ENCODE assay signal across 8 cellular contexts in genomic region chr14:21103165-21103709, GRCh38. TPM values are rescaled to one million over a fixed set of nuclear protein-coding genes. Genes with fewer than 3 reads are reported as not detected.
A peak's percentile ranks its signal among the peaks of the same experiment; 100 is the strongest.
DNase-seq lines count a peak whose midpoint lies in the region; ATAC-seq and TF ChIP-seq lines count a peak whose summit lies in the region.

No MANE protein-coding gene starts in this region.

- peak overlapping the region; percentile 94 for H3K4me3 Mint-ChIP-seq in T-helper 1 cell treated with Interleukin-12 subunit alpha and Interleukin-12 subunit beta and Interleukin-4 antibody, amounts not matched to agents 30 μg/mL and 1 μg/mL, for 36 hours
- H3K4me3 Mint-ChIP-seq in T-helper 17 cell: peak overlapping the region; percentile 95

- H3K27me3 Mint-ChIP-seq in T-helper 1 cell treated with Interleukin-12 subunit alpha and Interleukin-12 subunit beta and Interleukin-4 antibody, amounts not matched to agents 30 μg/mL and 1 μg/mL, for 36 hours (ENCODE audit: low read depth): peaks cover 14% of the 10 kb centered on the region
- no peaks in the 10 kb centered on the region for H3K27me3 Mint-ChIP-seq in T-helper 17 cell

- peak overlapping the region; percentile 99 for H3K27ac ChIP-seq in hepatocyte
- peak overlapping the region; percentile 98 for H3K27ac ChIP-seq in stomach smooth muscle (ENCODE audit: low read length)

- no peak for TF ChIP-seq CTCF in hepatocyte (IDR thresholded peaks at IDR 0.05; ENCODE audit: poor library complexity)

- peak overlapping the region; percentile 85 for H3K4me2 ChIP-seq in hepatocyte

- no peaks in the 10 kb centered on the region for H3K36me3 ChIP-seq in hepatocyte (replicated peaks; ENCODE audit: insufficient read depth, low read depth)
- no peaks in the 10 kb centered on the region for H3K36me3 ChIP-seq in stomach smooth muscle (ENCODE audit: control insufficient read depth in 2 of 2, insufficient read depth in 2 of 2, low read length in 2 of 2)

- H3K27ac Mint-ChIP-seq in T-helper 1 cell treated with Interleukin-12 subunit alpha and Interleukin-12 subunit beta and Interleukin-4 antibody, amounts not matched to agents 30 μg/mL and 1 μg/mL, for 36 hours: peak overlapping the region; percentile 88
- peak overlapping the region; percentile 97 for H3K27ac Mint-ChIP-seq in T-helper 17 cell

- H3K4me1 Mint-ChIP-seq in T-helper 1 cell treated with Interleukin-12 subunit alpha and Interleukin-12 subunit beta and Interleukin-4 antibody, amounts not matched to agents 30 μg/mL and 1 μg/mL, for 36 hours (ENCODE audit: low read depth): peaks cover 38% of the 10 kb centered on the region
- peaks cover 27% of the 10 kb centered on the region for H3K4me1 Mint-ChIP-seq in T-helper 17 cell

- H3K4me1 ChIP-seq in hepatocyte (ENCODE audit: insufficient read depth): peaks cover 50% of the 10 kb centered on the region
- H3K4me1 ChIP-seq in stomach smooth muscle (ENCODE audit: control insufficient read depth, insufficient read depth, low read length): peaks cover 43% of the 10 kb centered on the region

- peaks cover 20% of the 10 kb centered on the region for H3K79me2 ChIP-seq in hepatocyte

- WGBS in hepatocyte (ENCODE audit: low lambda C conversion rate, missing lambda C conversion rate): 2% methylated on average over 15 of the region's 15 CpGs

- ATAC-seq in T-helper 17 cell: no peak

- H3K4me3 ChIP-seq in hepatocyte (peak overlapping the region; percentile 3), stomach smooth muscle (ENCODE audit: low read length in 2 of 2) (peak overlapping the region; percentile 91 to 94)

- H2AFZ ChIP-seq in hepatocyte: peak overlapping the region; percentile 63

- H3K27me3 ChIP-seq in hepatocyte: no peaks in the 10 kb centered on the region
- no peaks in the 10 kb centered on the region for H3K27me3 ChIP-seq in stomach smooth muscle (ENCODE audit: control insufficient read depth in 1 of 2, insufficient read depth in 2 of 2, low read length in 2 of 2)

- H3K9me2 ChIP-seq in hepatocyte (replicated peaks; ENCODE audit: insufficient read depth): no peaks in the 10 kb centered on the region

- H3K9me3 ChIP-seq in T-helper 17 cell (ENCODE audit: control insufficient read depth, low read length, poor library complexity, severe bottlenecking) (no peaks in the 10 kb centered on the region), hepatocyte (ENCODE audit: low read depth) (no peaks in the 10 kb centered on the region), stomach smooth muscle (ENCODE audit: control insufficient read depth in 2 of 2, low read length in 2 of 2) (no peaks in the 10 kb centered on the region)

- peak overlapping the region; percentile 92 to 97 for H3K9ac ChIP-seq in stomach smooth muscle (ENCODE audit: low read length in 2 of 2)

- H3K9me3 Mint-ChIP-seq in T-helper 1 cell treated with Interleukin-12 subunit alpha and Interleukin-12 subunit beta and Interleukin-4 antibody, amounts not matched to agents 30 μg/mL and 1 μg/mL, for 36 hours: no peaks in the 10 kb centered on the region

- H4K20me1 ChIP-seq in hepatocyte (ENCODE audit: insufficient read depth, poor library complexity, severe bottlenecking): no peaks in the 10 kb centered on the region

- no peaks in the 10 kb centered on the region for H3K36me3 Mint-ChIP-seq in T-helper 1 cell treated with Interleukin-12 subunit alpha and Interleukin-12 subunit beta and Interleukin-4 antibody, amounts not matched to agents 30 μg/mL and 1 μg/mL, for 36 hours (ENCODE audit: low read depth)
- H3K36me3 Mint-ChIP-seq in T-helper 17 cell (ENCODE audit: low read depth): no peaks in the 10 kb centered on the region

- DNase-seq in T-helper 1 cell: no peak
- no peak for DNase-seq in T-helper 17 cell
- no peak for DNase-seq in hepatocyte (ENCODE audit: low spot score)
- no peak for DNase-seq in NCI-H1048 (lab: John Stamatoyannopoulos, UW)
- DNase-seq in NCI-H146 treated with DMSO at 0.1 percent for 48 hours (lab: John Stamatoyannopoulos, UW; ENCODE audit: unreplicated experiment): no peak
- no peak for DNase-seq in stimulated activated CD4-positive, alpha-beta T cell treated with anti-CD3 and anti-CD28 coated beads, Interleukin-4, amount 100 ng/mL, for 24 hours

RNA-seq across cellular contexts. Expression of gene TMEM253, which starts 2.4 kb away (rescaled TPM):
- total RNA-seq in T-helper 17 cell: 1 to 10 TPM in 1 of 2 donors, not detected in 1; 1.3 TPM
- 1.9 and 4.9 TPM in 2 replicates for total RNA-seq in hepatocyte
- polyA plus RNA-seq in hepatocyte: 5.4 and 7.8 TPM in 2 replicates

RNA-seq across cellular contexts. Expression of gene ZNF219, which starts 4.8 kb away (rescaled TPM):
- total RNA-seq in T-helper 17 cell (10 to 100 TPM; 13.8 to 20.6 TPM), hepatocyte (29.5 and 52.8 TPM in 2 replicates)
- polyA plus RNA-seq in hepatocyte: 24.4 and 25.1 TPM in 2 replicates

RNA-seq across cellular contexts. Expression of gene ARHGEF40, which starts 33.1 kb away (rescaled TPM):
- total RNA-seq in T-helper 17 cell (10 to 100 TPM; 12.0 to 17.3 TPM), hepatocyte (36.0 and 53.7 TPM in 2 replicates)
- polyA plus RNA-seq in hepatocyte: 36.7 and 38.1 TPM in 2 replicates

RNA-seq across cellular contexts. Expression of gene RNASE8, which starts 45.6 kb away (rescaled TPM):
- total RNA-seq in T-helper 17 cell: not detected
- not detected in 2 replicates for total RNA-seq in hepatocyte
- not detected in 2 replicates for polyA plus RNA-seq in hepatocyte

RNA-seq across cellular contexts. Expression of gene OR5AU1, which starts 52.6 kb away (rescaled TPM):
- not detected for total RNA-seq in T-helper 17 cell
- not detected in 2 replicates for total RNA-seq in hepatocyte
- not detected in 2 replicates for polyA plus RNA-seq in hepatocyte
